In genomic region chr14:71807049-71807448, GRCh38 we compare ENCODE assay signal across 8 cellular contexts.
A peak's percentile ranks its signal among the peaks of the same experiment; 100 is the strongest.
DNase-seq lines count a peak whose midpoint lies in the region; ATAC-seq and TF ChIP-seq lines count a peak whose summit lies in the region.
"Not testable (repeated sequence)": the region's sequence is repeated elsewhere in the genome, so short reads cannot be mapped to it uniquely, and the experiment has no call there.

No MANE protein-coding gene starts in this region.

- peak overlapping the region; percentile 36 for H3K4me2 ChIP-seq in IMR-90 (ENCODE audit: low read depth, low read length)
- H3K4me2 ChIP-seq in fibroblast of lung (ENCODE audit: extremely low read depth, insufficient read depth, low read length); hepatocyte; mesenchymal stem cell (ENCODE audit: low read length, poor library complexity, severe bottlenecking): not testable (repeated sequence)

- DNase-seq in EH (ENCODE audit: low read depth), result peak; percentile 70
- DNase-seq in IMR-90, result peak; percentile 45
- DNase-seq in adipocyte (ENCODE audit: low read depth), result peak; percentile 69
- peak; percentile 43 for DNase-seq in choroid plexus epithelial cell (ENCODE audit: low read depth)
- peak; percentile 24 to 34 for DNase-seq in fibroblast of lung (ENCODE audit: low read depth in 2 of 2)
- peak; percentile 9 for DNase-seq in hepatocyte (ENCODE audit: low spot score)
- DNase-seq in mesenchymal stem cell, result peak; percentile 23
- DNase-seq in upper lobe of right lung, result not testable (repeated sequence)

- WGBS in IMR-90 (ENCODE audit: extremely low coverage in 2 of 2, insufficient read length in 1 of 2), 2 experiments, result 20% methylated on average over 2 of the region's 4 CpGs; no CpG with 5 or more reads in 1 of the 2 experiments
- WGBS in hepatocyte (ENCODE audit: low lambda C conversion rate, missing lambda C conversion rate), result 50% methylated on average over 4 of the region's 4 CpGs
- WGBS in mesenchymal stem cell, result 52% methylated on average over 4 of the region's 4 CpGs

- H2AK9ac ChIP-seq in IMR-90 (replicated peaks; ENCODE audit: low read depth, low read length, poor library complexity), result not testable (repeated sequence)

- not testable (repeated sequence) for BruUV-seq in IMR-90 (replicated peaks; lab: Mats Ljungman, UMichigan)

- not testable (repeated sequence) for H3K79me1 ChIP-seq in IMR-90 (ENCODE audit: low read depth in 1 of 2, low read length in 2 of 2); mesenchymal stem cell (replicated peaks; ENCODE audit: low read length, poor library complexity, severe bottlenecking)

- TF ChIP-seq CTCF in IMR-90 (conservative IDR thresholded peaks at IDR 0.05; ENCODE audit: low read depth, low read length); choroid plexus epithelial cell (conservative IDR thresholded peaks at IDR 0.05; ENCODE audit: low read depth, low read length); fibroblast of lung (conservative IDR thresholded peaks at IDR 0.05 in 1 of 2, IDR thresholded peaks at IDR 0.05 in 1 of 2; ENCODE audit: low read depth in 1 of 2, low read length in 2 of 2); hepatocyte (IDR thresholded peaks at IDR 0.05; ENCODE audit: poor library complexity); upper lobe of right lung (IDR thresholded peaks at IDR 0.05): not testable (repeated sequence)

- peak overlapping the region; percentile 76; the same call in 1 of the 2 replicates for H2AK5ac ChIP-seq in IMR-90 (ENCODE audit: low read depth, low read length)
- not testable (repeated sequence) for H2AK5ac ChIP-seq in mesenchymal stem cell (ENCODE audit: low read length, severe bottlenecking)

- peak overlapping the region; percentile 94 for H3K4ac ChIP-seq in IMR-90 (ENCODE audit: low read depth, low read length)
- H3K4ac ChIP-seq in mesenchymal stem cell (ENCODE audit: low read depth in 1 of 2, low read length in 2 of 2), result not testable (repeated sequence)

- intact Hi-C loops in IMR-90 (cut with micrococcal nuclease); upper lobe of right lung (cut with DNase I): not testable (repeated sequence)

- peak overlapping the region; percentile 95 for H4K91ac ChIP-seq in IMR-90 (ENCODE audit: insufficient read depth, low read depth, low read length)
- not testable (repeated sequence) for H4K91ac ChIP-seq in mesenchymal stem cell (ENCODE audit: low read length)

- H4K20me1 ChIP-seq in IMR-90 (ENCODE audit: insufficient read depth, low read length); fibroblast of lung (ENCODE audit: control insufficient read depth, extremely low read depth, insufficient read depth, low read length); hepatocyte (ENCODE audit: insufficient read depth, poor library complexity, severe bottlenecking): not testable (repeated sequence)

- H2BK120ac ChIP-seq in IMR-90 (ENCODE audit: low read depth, low read length), result peak overlapping the region; percentile 96
- not testable (repeated sequence) for H2BK120ac ChIP-seq in mesenchymal stem cell (ENCODE audit: low read depth, low read length)

- H2BK20ac ChIP-seq in IMR-90 (ENCODE audit: low read depth, low read length), result peak overlapping the region; percentile 91

- ATAC-seq in IMR-90 (ENCODE audit: low read depth) (peak; percentile 78), upper lobe of right lung (peak; percentile 64)

- H3K9me3 ChIP-seq in IMR-90 (ENCODE audit: control insufficient read depth, insufficient read depth, low read length); adipocyte (ENCODE audit: control insufficient read depth, low read length); fibroblast of lung (ENCODE audit: control insufficient read depth, insufficient read depth, low read depth, low read length); hepatocyte (ENCODE audit: low read depth); mesenchymal stem cell (ENCODE audit: control insufficient read depth, low read length); upper lobe of right lung: not testable (repeated sequence)

- not testable (repeated sequence) for H3K27me3 ChIP-seq in IMR-90 (ENCODE audit: control insufficient read depth, insufficient read depth, low read length); adipocyte (replicated peaks; ENCODE audit: control insufficient read depth, insufficient read depth, low read length); fibroblast of lung (ENCODE audit: control insufficient read depth, insufficient read depth, low read length); hepatocyte; mesenchymal stem cell (ENCODE audit: control insufficient read depth in 1 of 2, insufficient read depth in 1 of 2, low read length in 2 of 2); upper lobe of right lung

- not testable (repeated sequence) for TF ChIP-seq POLR2A in IMR-90 (IDR thresholded peaks at IDR 0.05; ENCODE audit: low read depth, low read length)

- not testable (repeated sequence) for H3K9me2 ChIP-seq in hepatocyte (replicated peaks; ENCODE audit: insufficient read depth)

- H3K14ac ChIP-seq in IMR-90 (replicated peaks; ENCODE audit: low read depth, low read length), result peak overlapping the region; percentile 74
- not testable (repeated sequence) for H3K14ac ChIP-seq in mesenchymal stem cell (ENCODE audit: low read length in 2 of 2)

- TF ChIP-seq RAD21 in IMR-90 (IDR thresholded peaks at IDR 0.05; ENCODE audit: low read length), result not testable (repeated sequence)

- not testable (repeated sequence) for H3K36me3 ChIP-seq in IMR-90 (ENCODE audit: control insufficient read depth, insufficient read depth, low read length); adipocyte (ENCODE audit: control insufficient read depth, insufficient read depth, low read length, severe bottlenecking); fibroblast of lung (ENCODE audit: control insufficient read depth, insufficient read depth, low read length); hepatocyte (replicated peaks; ENCODE audit: insufficient read depth, low read depth); mesenchymal stem cell (ENCODE audit: control insufficient read depth in 1 of 2, insufficient read depth in 2 of 2, low read depth in 1 of 2, low read length in 2 of 2); upper lobe of right lung

- H3K4me1 ChIP-seq in IMR-90 (ENCODE audit: control insufficient read depth, insufficient read depth, low read length), result peaks cover 16% of the 10 kb centered on the region
- H3K4me1 ChIP-seq in adipocyte (ENCODE audit: control insufficient read depth, insufficient read depth, low read length); fibroblast of lung (ENCODE audit: control insufficient read depth, extremely low read depth, insufficient read depth, low read length); hepatocyte (ENCODE audit: insufficient read depth); mesenchymal stem cell (ENCODE audit: control insufficient read depth, insufficient read depth, low read depth, low read length); upper lobe of right lung: not testable (repeated sequence)

- H3K79me2 ChIP-seq in fibroblast of lung (ENCODE audit: control insufficient read depth, insufficient read depth, low read length); hepatocyte: not testable (repeated sequence)

- H3K9me1 ChIP-seq in IMR-90 (ENCODE audit: insufficient read depth, low read length), result not testable (repeated sequence)

- POLR2A ChIA-PET in IMR-90 (lab: Charles Lee; ENCODE audit: unreplicated experiment), result not testable (repeated sequence)

- H4K5ac ChIP-seq in IMR-90 (ENCODE audit: low read depth, low read length), result peak overlapping the region; percentile 93

- in situ Hi-C loops in IMR-90 (cut with MboI; ENCODE audit: low sequenced_read_pairs), result not testable (repeated sequence)

- H4K8ac ChIP-seq in IMR-90 (ENCODE audit: low read depth in 2 of 2, low read length in 2 of 2) (peak overlapping the region; percentile 74 to 89; a peak in 3 of 4 replicates), mesenchymal stem cell (ENCODE audit: low read length) (peak overlapping the region; percentile 75)

- peak overlapping the region; percentile 37; the same call in 1 of the 2 replicates for H3K9ac ChIP-seq in IMR-90 (ENCODE audit: low read depth, low read length)
- not testable (repeated sequence) for H3K9ac ChIP-seq in adipocyte (ENCODE audit: low read length); fibroblast of lung (ENCODE audit: insufficient read depth, low read length); mesenchymal stem cell (ENCODE audit: low read length)

- H3K23ac ChIP-seq in IMR-90 (ENCODE audit: low read depth, low read length); mesenchymal stem cell (ENCODE audit: low read length in 2 of 2): not testable (repeated sequence)

- H2BK15ac ChIP-seq in IMR-90 (ENCODE audit: low read depth, low read length), result peak overlapping the region; percentile 79; the same call in 1 of the 3 replicates
- not testable (repeated sequence) for H2BK15ac ChIP-seq in mesenchymal stem cell (ENCODE audit: low read depth, poor library complexity, severe bottlenecking)

- peak overlapping the region; percentile 30; the same call in 1 of the 2 replicates for H3K56ac ChIP-seq in IMR-90 (ENCODE audit: extremely low read depth, insufficient read depth, low read length)

- H3K27ac ChIP-seq in IMR-90 (ENCODE audit: insufficient read depth, low read length), result peak overlapping the region; percentile 91
- not testable (repeated sequence) for H3K27ac ChIP-seq in fibroblast of lung (ENCODE audit: insufficient read depth, low read length); hepatocyte; mesenchymal stem cell (ENCODE audit: low read length, poor library complexity, severe bottlenecking); upper lobe of right lung

- H2BK12ac ChIP-seq in mesenchymal stem cell (ENCODE audit: low read length in 2 of 2), result not testable (repeated sequence)

- H2BK5ac ChIP-seq in IMR-90 (ENCODE audit: low read depth, low read length, poor library complexity, severe bottlenecking), result peak overlapping the region; percentile 54
- H2BK5ac ChIP-seq in mesenchymal stem cell (ENCODE audit: low read depth, low read length, poor library complexity, severe bottlenecking), result not testable (repeated sequence)

- H2AFZ ChIP-seq in IMR-90 (replicated peaks; ENCODE audit: low read length, poor library complexity); fibroblast of lung (ENCODE audit: low read length); hepatocyte; mesenchymal stem cell (ENCODE audit: low read depth, low read length): not testable (repeated sequence)

- dilution Hi-C loops in IMR-90 (cut with HindIII; ENCODE audit: low sequenced_read_pairs, unreplicated experiment), result not testable (repeated sequence)

- not testable (repeated sequence) for H3K4me3 ChIP-seq in IMR-90 (ENCODE audit: insufficient read depth, low read depth, low read length); adipocyte (ENCODE audit: low read length); choroid plexus epithelial cell (ENCODE audit: low read depth, low read length); fibroblast of lung (replicated peaks in 1 of 4; ENCODE audit: control extremely low read depth in 1 of 4, insufficient read depth in 1 of 4, low read depth in 3 of 4, low read length in 4 of 4); hepatocyte; mesenchymal stem cell (ENCODE audit: insufficient read depth in 1 of 2, low read depth in 1 of 2, low read length in 2 of 2); upper lobe of right lung

- H3K18ac ChIP-seq in IMR-90 (ENCODE audit: low read depth, low read length) (peak overlapping the region; percentile 94), mesenchymal stem cell (ENCODE audit: low read depth in 1 of 2, low read length in 2 of 2) (peak overlapping the region; percentile 33 to 76)

- CTCF ChIA-PET in IMR-90 (lab: Yijun Ruan, JAX), result interaction anchor here (1.8 kb wide), 1 partner anchor 48 kb away, joined by 5 read pairs; no protein-coding TSS in a partner anchor
